34 cellular contexts compared by ENCODE assay signal in genomic region chr2:223087466-223087865, GRCh38. TPM values are rescaled to one million over a fixed set of nuclear protein-coding genes. Genes with fewer than 3 reads are reported as not detected.
"Had no signal": no experiment of that assay in that cellular context is flagged by ENCODE, and none has a peak within 500 bp of the region (broad histone marks: within the 10 kb centered on the region; RNA-seq: fewer than 3 reads in every experiment).

No MANE protein-coding gene starts in this region.

- ATAC-seq: activated CD8-positive, alpha-beta memory T cell treated with anti-CD3 and anti-CD28 coated beads, Interleukin-2, amount 10 ng/mL, durations not matched to agents 7 days and 5 days; activated CD8-positive, alpha-beta T cell treated with anti-CD3 and anti-CD28 coated beads, Interleukin-2, amount 10 ng/mL, durations not matched to agents 7 days and 5 days; activated naive CD8-positive, alpha-beta T cell treated with anti-CD3 and anti-CD28 coated beads, Interleukin-2, amount 50 U/mL, for 24 hours had no signal

- H3K4me3 ChIP-seq: ascending aorta, breast epithelium had no signal

- H3K27ac ChIP-seq: ascending aorta, brain microvascular endothelial cell, breast epithelium had no signal

- H3K27me3 Mint-ChIP-seq: activated B cell treated with CpG ODN at 0.5 μM for 24 hours; activated CD4-positive, alpha-beta memory T cell treated with anti-CD3 and anti-CD28 coated beads for 36 hours; activated CD8-positive, alpha-beta memory T cell treated with anti-CD3 and anti-CD28 coated beads, Interleukin-2, amount 10 ng/mL, durations not matched to agents 7 days and 5 days; activated naive CD4-positive, alpha-beta T cell treated with anti-CD3 and anti-CD28 coated beads, Interleukin-2, amount 10 ng/mL, durations not matched to agents 7 days and 5 days; activated naive CD4-positive, alpha-beta T cell treated with anti-CD3 and anti-CD28 coated beads, Interleukin-2, amount 50 U/mL, for 24 hours; activated naive CD8-positive, alpha-beta T cell treated with anti-CD3 and anti-CD28 coated beads, Interleukin-2, amount 50 U/mL, for 24 hours had no signal

- H3K9me3 ChIP-seq: ascending aorta, breast epithelium had no signal

- H3K4me1 Mint-ChIP-seq: activated B cell treated with CpG ODN at 0.5 μM for 24 hours; activated CD4-positive, alpha-beta T cell treated with anti-CD3 and anti-CD28 coated beads, Interleukin-2, amount 10 ng/mL, durations not matched to agents 24 days and 14 days; activated CD8-positive, alpha-beta memory T cell treated with anti-CD3 and anti-CD28 coated beads, Interleukin-2, amount 10 ng/mL, durations not matched to agents 7 days and 5 days; activated naive CD4-positive, alpha-beta T cell treated with anti-CD3 and anti-CD28 coated beads, Interleukin-2, amount 10 ng/mL, durations not matched to agents 7 days and 5 days; activated naive CD4-positive, alpha-beta T cell treated with anti-CD3 and anti-CD28 coated beads, Interleukin-2, amount 50 U/mL, for 24 hours; activated naive CD8-positive, alpha-beta T cell treated with anti-CD3 and anti-CD28 coated beads, Interleukin-2, amount 10 ng/mL, durations not matched to agents 7 days and 5 days; activated naive CD8-positive, alpha-beta T cell treated with anti-CD3 and anti-CD28 coated beads, Interleukin-2, amount 50 U/mL, for 24 hours had no signal

- H3K36me3 Mint-ChIP-seq: activated CD4-positive, alpha-beta memory T cell treated with anti-CD3 and anti-CD28 coated beads for 36 hours; activated CD8-positive, alpha-beta memory T cell treated with anti-CD3 and anti-CD28 coated beads, Interleukin-2, amount 10 ng/mL, durations not matched to agents 7 days and 5 days; activated naive CD4-positive, alpha-beta T cell treated with anti-CD3 and anti-CD28 coated beads, Interleukin-2, amount 10 ng/mL, durations not matched to agents 7 days and 5 days; activated naive CD4-positive, alpha-beta T cell treated with anti-CD3 and anti-CD28 coated beads, Interleukin-2, amount 50 U/mL, for 24 hours; activated naive CD8-positive, alpha-beta T cell; activated naive CD8-positive, alpha-beta T cell treated with anti-CD3 and anti-CD28 coated beads, Interleukin-2, amount 10 ng/mL, durations not matched to agents 7 days and 5 days had no signal

- H3K4me3 Mint-ChIP-seq: activated B cell treated with CpG ODN at 0.5 μM for 24 hours; activated CD4-positive, alpha-beta memory T cell treated with anti-CD3 and anti-CD28 coated beads for 36 hours; activated CD4-positive, alpha-beta T cell treated with anti-CD3 and anti-CD28 coated beads, Interleukin-2, amount 10 ng/mL, durations not matched to agents 24 days and 14 days; activated CD8-positive, alpha-beta memory T cell treated with anti-CD3 and anti-CD28 coated beads, Interleukin-2, amount 10 ng/mL, durations not matched to agents 7 days and 5 days; activated CD8-positive, alpha-beta T cell treated with anti-CD3 and anti-CD28 coated beads, Interleukin-2, amount 10 ng/mL, durations not matched to agents 7 days and 5 days; activated naive CD4-positive, alpha-beta T cell treated with anti-CD3 and anti-CD28 coated beads, Interleukin-2, amount 10 ng/mL, durations not matched to agents 7 days and 5 days; activated naive CD4-positive, alpha-beta T cell treated with anti-CD3 and anti-CD28 coated beads, Interleukin-2, amount 50 U/mL, for 24 hours; activated naive CD8-positive, alpha-beta T cell; activated naive CD8-positive, alpha-beta T cell treated with anti-CD3 and anti-CD28 coated beads, Interleukin-2, amount 10 ng/mL, durations not matched to agents 7 days and 5 days; activated naive CD8-positive, alpha-beta T cell treated with anti-CD3 and anti-CD28 coated beads, Interleukin-2, amount 50 U/mL, for 24 hours; activated T-cell treated with anti-CD3 and anti-CD28 coated beads, Interleukin-2, amount 50 U/mL, for 24 hours; T-helper 1 cell treated with Interleukin-12 subunit alpha and Interleukin-12 subunit beta and Interleukin-4 antibody, amounts not matched to agents 30 μg/mL and 1 μg/mL, for 36 hours; T-helper 2 cell treated with Interferon-gamma antibody and Interleukin-4, amounts not matched to agents 5 μg/mL and 100 μg/mL, for 36 hours had no signal

- H3K27me3 ChIP-seq: ascending aorta, brain microvascular endothelial cell, breast epithelium had no signal

- H3K27ac Mint-ChIP-seq: activated B cell treated with CpG ODN at 0.5 μM for 24 hours; activated CD4-positive, alpha-beta memory T cell treated with anti-CD3 and anti-CD28 coated beads for 36 hours; activated CD4-positive, alpha-beta T cell treated with anti-CD3 and anti-CD28 coated beads, Interleukin-2, amount 10 ng/mL, durations not matched to agents 24 days and 14 days; activated CD8-positive, alpha-beta memory T cell treated with anti-CD3 and anti-CD28 coated beads, Interleukin-2, amount 10 ng/mL, durations not matched to agents 7 days and 5 days; activated CD8-positive, alpha-beta T cell treated with anti-CD3 and anti-CD28 coated beads, Interleukin-2, amount 10 ng/mL, durations not matched to agents 7 days and 5 days; activated naive CD4-positive, alpha-beta T cell treated with anti-CD3 and anti-CD28 coated beads, Interleukin-2, amount 10 ng/mL, durations not matched to agents 7 days and 5 days; activated naive CD4-positive, alpha-beta T cell treated with anti-CD3 and anti-CD28 coated beads, Interleukin-2, amount 50 U/mL, for 24 hours; activated naive CD8-positive, alpha-beta T cell; activated naive CD8-positive, alpha-beta T cell treated with anti-CD3 and anti-CD28 coated beads, Interleukin-2, amount 10 ng/mL, durations not matched to agents 7 days and 5 days; activated naive CD8-positive, alpha-beta T cell treated with anti-CD3 and anti-CD28 coated beads, Interleukin-2, amount 50 U/mL, for 24 hours; activated T-cell treated with anti-CD3 and anti-CD28 coated beads, Interleukin-2, amount 50 U/mL, for 24 hours; activated T-helper 2 cell treated with anti-CD3 and anti-CD28 coated beads, Interferon-gamma antibody, Interleukin-2, Interleukin-4, amounts not matched to agents 10 μg/mL and 5 μg/mL and 100 μg/mL, durations not matched to agents 14 hours and 24 hours and 36 hours; T-helper 1 cell treated with Interleukin-12 subunit alpha and Interleukin-12 subunit beta and Interleukin-4 antibody, amounts not matched to agents 30 μg/mL and 1 μg/mL, for 36 hours; T-helper 2 cell treated with Interferon-gamma antibody and Interleukin-4, amounts not matched to agents 5 μg/mL and 100 μg/mL, for 36 hours had no signal

- H3K4me1 ChIP-seq: ascending aorta, breast epithelium had no signal

- H3K36me3 ChIP-seq: ascending aorta, brain microvascular endothelial cell, breast epithelium had no signal

- H3K9me3 Mint-ChIP-seq: activated B cell treated with CpG ODN at 0.5 μM for 24 hours; activated CD4-positive, alpha-beta memory T cell treated with anti-CD3 and anti-CD28 coated beads for 36 hours; activated CD4-positive, alpha-beta T cell treated with anti-CD3 and anti-CD28 coated beads, Interleukin-2, amount 10 ng/mL, durations not matched to agents 24 days and 14 days; activated naive CD4-positive, alpha-beta T cell treated with anti-CD3 and anti-CD28 coated beads, Interleukin-2, amount 10 ng/mL, durations not matched to agents 7 days and 5 days; activated naive CD4-positive, alpha-beta T cell treated with anti-CD3 and anti-CD28 coated beads, Interleukin-2, amount 50 U/mL, for 24 hours; activated naive CD8-positive, alpha-beta T cell treated with anti-CD3 and anti-CD28 coated beads, Interleukin-2, amount 10 ng/mL, durations not matched to agents 7 days and 5 days; activated naive CD8-positive, alpha-beta T cell treated with anti-CD3 and anti-CD28 coated beads, Interleukin-2, amount 50 U/mL, for 24 hours; activated T-cell treated with anti-CD3 and anti-CD28 coated beads, Interleukin-2, amount 50 U/mL, for 24 hours; activated T-helper 2 cell treated with anti-CD3 and anti-CD28 coated beads, Interferon-gamma antibody, Interleukin-2, Interleukin-4, amounts not matched to agents 10 μg/mL and 5 μg/mL and 100 μg/mL, durations not matched to agents 14 hours and 24 hours and 36 hours; T-helper 1 cell treated with Interleukin-12 subunit alpha and Interleukin-12 subunit beta and Interleukin-4 antibody, amounts not matched to agents 30 μg/mL and 1 μg/mL, for 36 hours; T-helper 2 cell treated with Interferon-gamma antibody and Interleukin-4, amounts not matched to agents 5 μg/mL and 100 μg/mL, for 36 hours had no signal

- DNase-seq: activated B cell treated with CpG ODN at 0.5 μM for 24 hours; activated CD4-positive, alpha-beta memory T cell treated with anti-CD3 and anti-CD28 coated beads for 36 hours; activated CD4-positive, alpha-beta T cell treated with anti-CD3 and anti-CD28 coated beads for 4 hours; activated CD4-positive, alpha-beta T cell treated with anti-CD3 and anti-CD28 coated beads, Interleukin-2, amount 10 ng/mL, durations not matched to agents 24 days and 14 days; activated CD4-positive, alpha-beta T cell treated with anti-CD3 and anti-CD28 coated beads, Interleukin-2, amount 50 U/mL, for 1 hour; activated CD4-positive, alpha-beta T cell treated with anti-CD3 and anti-CD28 coated beads, Interleukin-2, amount 50 U/mL, for 4 hours; activated CD4-positive, CD25-positive, alpha-beta regulatory T cell treated with anti-CD3 and anti-CD28 coated beads, Interleukin-2, amount 50 U/mL, for 72 hours; activated CD8-positive, alpha-beta memory T cell treated with anti-CD3 and anti-CD28 coated beads for 24 hours; activated CD8-positive, alpha-beta memory T cell treated with anti-CD3 and anti-CD28 coated beads, Interleukin-2, amount 10 ng/mL, durations not matched to agents 7 days and 5 days; activated CD8-positive, alpha-beta memory T cell treated with anti-CD3 and anti-CD28 coated beads, Interleukin-2, amount 50 U/mL, for 48 hours; activated CD8-positive, alpha-beta T cell treated with anti-CD3 and anti-CD28 coated beads, Interleukin-2, amount 10 ng/mL, durations not matched to agents 7 days and 5 days; activated effector memory CD4-positive, alpha-beta T cell treated with Interleukin-2 at 50 U/mL for 16 hours; activated gamma-delta T cell; activated naive CD4-positive, alpha-beta T cell treated with anti-CD3 and anti-CD28 coated beads, Interleukin-2, amount 10 ng/mL, durations not matched to agents 7 days and 5 days; activated naive CD4-positive, alpha-beta T cell treated with Interleukin-2 at 50 U/mL for 16 hours; activated naive CD8-positive, alpha-beta T cell treated with anti-CD3 and anti-CD28 coated beads, Interleukin-2, amount 10 ng/mL, durations not matched to agents 7 days and 5 days; activated naive CD8-positive, alpha-beta T cell treated with anti-CD3 and anti-CD28 coated beads, Interleukin-2, amount 50 U/mL, for 24 hours; activated T-cell treated with anti-CD3 and anti-CD28 coated beads, Interleukin-2, amount 50 U/mL, for 24 hours; activated T-cell treated with anti-CD3 and anti-CD28 coated beads, Interleukin-2, amount 50 U/mL, for 48 hours; amygdala; anterior cingulate cortex; brain microvascular endothelial cell; central memory CD4-positive, alpha-beta T cell; SW 1271; T-helper 1 cell; T-helper 2 cell; T-helper 9 cell had no signal

RNA-seq across cellular contexts. Expression of gene KCNE4, which starts 35.5 kb away (rescaled TPM):
- total RNA-seq: activated B cell treated with CpG ODN at 0.5 μM for 24 hours; activated CD4-positive, alpha-beta memory T cell treated with anti-CD3 and anti-CD28 coated beads for 36 hours; activated CD4-positive, alpha-beta T cell treated with anti-CD3 and anti-CD28 coated beads, Interleukin-2, amount 10 ng/mL, durations not matched to agents 24 days and 14 days; activated CD8-positive, alpha-beta memory T cell treated with anti-CD3 and anti-CD28 coated beads, Interleukin-2, amount 10 ng/mL, durations not matched to agents 7 days and 5 days; activated CD8-positive, alpha-beta T cell treated with anti-CD3 and anti-CD28 coated beads, Interleukin-2, amount 10 ng/mL, durations not matched to agents 7 days and 5 days; activated naive CD8-positive, alpha-beta T cell treated with anti-CD3 and anti-CD28 coated beads, Interleukin-2, amount 10 ng/mL, durations not matched to agents 7 days and 5 days; activated T-helper 2 cell treated with anti-CD3 and anti-CD28 coated beads, Interferon-gamma antibody, Interleukin-2, Interleukin-4, amounts not matched to agents 10 μg/mL and 5 μg/mL and 100 μg/mL, durations not matched to agents 14 hours and 24 hours and 36 hours had no signal
